In the genomic region with DNA sequence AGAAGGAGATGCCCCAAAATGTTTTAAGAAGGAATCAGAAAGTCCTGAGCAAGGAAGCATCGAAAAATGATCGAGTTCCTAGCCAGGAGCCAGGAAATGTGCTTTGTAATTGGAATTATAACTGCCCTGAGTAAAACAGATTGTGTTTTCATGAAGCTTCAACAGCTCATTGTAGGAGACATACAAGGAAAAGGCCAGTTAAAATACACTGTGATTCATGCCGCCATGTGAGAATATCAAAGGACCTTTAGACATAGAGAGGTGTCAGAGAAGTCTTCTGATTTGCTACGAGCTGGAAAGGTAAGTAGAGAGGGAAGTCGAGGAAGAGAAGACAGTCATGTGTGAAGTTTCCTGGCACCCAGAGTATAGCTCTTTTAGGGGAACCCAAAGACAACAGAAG, we compare ENCODE assay signal across 13 cellular contexts.
DNase-seq lines count a peak whose midpoint lies in the region; ATAC-seq, FAIRE-seq and TF ChIP-seq lines count a peak whose summit lies in the region.
"Had no signal": no experiment of that assay in that cellular context is flagged by ENCODE, and none has a peak within 500 bp of the region (broad histone marks: within the 10 kb centered on the region; RNA-seq: fewer than 3 reads in every experiment).

No MANE protein-coding gene starts in this region.

- intact Hi-C loops in MCF 10A (cut with micrococcal nuclease) (no loop called here), mammary epithelial cell (cut with micrococcal nuclease) (no loop called here)
- intact Hi-C loops in activated T-helper 1 cell treated with anti-CD3 and anti-CD28 coated beads, Interleukin-12 subunit alpha, Interleukin-12 subunit beta, Interleukin-2, Interleukin-4 antibody, amounts not matched to agents 30 ng/mL and 10 ng/mL and 1 ng/mL, durations not matched to agents 14 hours and 24 hours and 36 hours (cut with micrococcal nuclease): loop anchor here (1.0 kb wide), 1 partner anchor 8 kb away; no protein-coding TSS in a partner anchor

- in situ Hi-C loops in mammary epithelial cell (cut with MboI; ENCODE audit: low sequenced_read_pairs in 2 of 2): no loop called here

- TF ChIP-seq CTCF in MCF 10A (IDR thresholded peaks at IDR 0.05; ENCODE audit: unreplicated experiment) (no peak), mammary epithelial cell (conservative IDR thresholded peaks at IDR 0.05 in 1 of 2, IDR thresholded peaks at IDR 0.05 in 1 of 2; ENCODE audit: extremely low read depth in 1 of 2, insufficient read depth in 1 of 2, low read depth in 1 of 2, low read length in 2 of 2) (no peak), keratinocyte (optimal IDR thresholded peaks at IDR 0.05 in 1 of 3, IDR thresholded peaks at IDR 0.05 in 1 of 3, conservative IDR thresholded peaks at IDR 0.05 in 1 of 3; ENCODE audit: extremely low read depth in 1 of 3, insufficient read depth in 2 of 3, low read length in 3 of 3) (no peak)

- H3K9me3 ChIP-seq in mammary epithelial cell (replicated peaks; ENCODE audit: insufficient read depth, low read length) (no peaks in the 10 kb centered on the region), keratinocyte (ENCODE audit: control insufficient read depth, low read depth, low read length) (no peaks in the 10 kb centered on the region), subcutaneous abdominal adipose tissue (ENCODE audit: control insufficient read depth in 5 of 5, low read length in 5 of 5) (no peaks in the 10 kb centered on the region)
- H3K9me3 ChIP-seq: breast epithelium had no signal

- H3K4me3 Mint-ChIP-seq in MCF 10A (ENCODE audit: unreplicated experiment): no peak overlapping the region
- H3K4me3 Mint-ChIP-seq in activated T-helper 1 cell treated with anti-CD3 and anti-CD28 coated beads, Interleukin-12 subunit alpha, Interleukin-12 subunit beta, Interleukin-2, Interleukin-4 antibody, amounts not matched to agents 30 ng/mL and 10 ng/mL and 1 ng/mL, durations not matched to agents 14 hours and 24 hours and 36 hours: no peak overlapping the region
- H3K4me3 Mint-ChIP-seq: activated naive CD8-positive, alpha-beta T cell treated with anti-CD3 and anti-CD28 coated beads, Interleukin-2, amount 10 ng/mL, durations not matched to agents 7 days and 5 days had no signal

- WGBS in mammary epithelial cell (ENCODE audit: low coverage, missing lambda C conversion rate): 100% methylated on average over 5 of the region's 5 CpGs

- H3K4me3 ChIP-seq in mammary epithelial cell (replicated peaks in 1 of 3; ENCODE audit: insufficient read depth in 1 of 3, low read depth in 2 of 3, low read length in 3 of 3) (no peak overlapping the region), keratinocyte (ENCODE audit: control insufficient read depth in 2 of 3, extremely low read depth in 1 of 3, insufficient read depth in 2 of 3, low read depth in 1 of 3, low read length in 3 of 3) (no peak overlapping the region), subcutaneous abdominal adipose tissue (ENCODE audit: low read depth in 1 of 5, low read length in 5 of 5) (no peak overlapping the region)
- H3K4me3 ChIP-seq: breast epithelium had no signal

- CTCF ChIA-PET in MCF 10A (lab: Yijun Ruan, JAX) (interaction anchor here (0.6 to 2.2 kb wide), 5 partner anchors 9 to 320 kb away, joined by 3 to 7 read pairs (median 4); no protein-coding TSS in a partner anchor), mammary epithelial cell (lab: Charles Lee; ENCODE audit: low non-redundant PET) (no interaction called here)

- BruUV-seq in MCF 10A (replicated peaks; lab: Mats Ljungman, UMichigan) (no TSS peak), mammary epithelial cell (replicated peaks; lab: Mats Ljungman, UMichigan) (no TSS peak)

- H4K20me1 ChIP-seq in mammary epithelial cell (ENCODE audit: insufficient read depth, low read length) (no peaks in the 10 kb centered on the region), keratinocyte (ENCODE audit: control insufficient read depth, extremely low read depth, insufficient read depth, low read length) (no peaks in the 10 kb centered on the region)

- H3K36me3 ChIP-seq in mammary epithelial cell (ENCODE audit: insufficient read depth, low read length): peaks cover 7% of the 10 kb centered on the region
- H3K36me3 ChIP-seq in keratinocyte (ENCODE audit: control insufficient read depth in 2 of 2, extremely low read depth in 1 of 2, insufficient read depth in 2 of 2, low read length in 2 of 2): peaks cover 0 to 3% of the 10 kb centered on the region in 2 experiments
- H3K36me3 ChIP-seq in subcutaneous abdominal adipose tissue (ENCODE audit: control insufficient read depth in 5 of 5, insufficient read depth in 5 of 5, low read length in 5 of 5): peaks cover 0 to 5% (median 3%) of the 10 kb centered on the region in 5 donors
- H3K36me3 ChIP-seq: breast epithelium had no signal

- H3K9me1 ChIP-seq in keratinocyte (ENCODE audit: control insufficient read depth, extremely low read depth, insufficient read depth, low read length): no peaks in the 10 kb centered on the region

- DNase-seq in MCF 10A (ENCODE audit: unreplicated experiment): no peak
- DNase-seq in mammary epithelial cell: no peak
- no peak for DNase-seq in activated T-helper 1 cell treated with anti-CD3 and anti-CD28 coated beads, Interleukin-12 subunit alpha, Interleukin-12 subunit beta, Interleukin-2, Interleukin-4 antibody, amounts not matched to agents 30 ng/mL and 10 ng/mL and 1 ng/mL, durations not matched to agents 14 hours and 24 hours and 36 hours (ENCODE audit: low spot score)
- DNase-seq in keratinocyte (ENCODE audit: low read depth, low spot score): no peak
- DNase-seq in NCI-H526 treated with DMSO at 0.1 percent for 48 hours (lab: John Stamatoyannopoulos, UW): no peak
- DNase-seq: activated naive CD8-positive, alpha-beta T cell treated with anti-CD3 and anti-CD28 coated beads, Interleukin-2, amount 10 ng/mL, durations not matched to agents 7 days and 5 days; kidney glomerular epithelial cell; NCI-H1694; Right ventricle myocardium superior had no signal

- peaks cover 38% of the 10 kb centered on the region for H3K4me1 Mint-ChIP-seq in MCF 10A (ENCODE audit: insufficient read depth, unreplicated experiment)
- peaks cover 40% of the 10 kb centered on the region for H3K4me1 Mint-ChIP-seq in activated T-helper 1 cell treated with anti-CD3 and anti-CD28 coated beads, Interleukin-12 subunit alpha, Interleukin-12 subunit beta, Interleukin-2, Interleukin-4 antibody, amounts not matched to agents 30 ng/mL and 10 ng/mL and 1 ng/mL, durations not matched to agents 14 hours and 24 hours and 36 hours (ENCODE audit: low read depth)

- H3K27ac ChIP-seq in mammary epithelial cell (ENCODE audit: insufficient read depth, low read depth, low read length) (no peak overlapping the region), keratinocyte (ENCODE audit: control insufficient read depth, insufficient read depth, low read length) (peak overlapping the region; percentile 41), subcutaneous abdominal adipose tissue (ENCODE audit: low read depth, low read length) (peak overlapping the region; percentile 38)
- H3K27ac ChIP-seq: breast epithelium had no signal

- H2AFZ ChIP-seq in mammary epithelial cell (ENCODE audit: low read depth, low read length): no peak overlapping the region
- H2AFZ ChIP-seq in keratinocyte (ENCODE audit: control insufficient read depth, low read length): no peak overlapping the region

- peaks cover 19% of the 10 kb centered on the region for H3K4me1 ChIP-seq in mammary epithelial cell (ENCODE audit: insufficient read depth, low read length)
- peaks cover 13% of the 10 kb centered on the region for H3K4me1 ChIP-seq in keratinocyte (ENCODE audit: control insufficient read depth, extremely low read depth, insufficient read depth, low read length)
- peaks cover 2 to 46% (median 28%) of the 10 kb centered on the region in 5 donors for H3K4me1 ChIP-seq in subcutaneous abdominal adipose tissue (ENCODE audit: control insufficient read depth in 5 of 5, insufficient read depth in 5 of 5, low read length in 5 of 5)
- H3K4me1 ChIP-seq: breast epithelium had no signal

- no peak for FAIRE-seq in keratinocyte (lab: Jason Lieb, UNC)

- POLR2A ChIA-PET in MCF 10A (lab: Yijun Ruan, JAX): interaction anchor here (0.6 to 2.0 kb wide), 8 partner anchors 9 to 551 kb away, joined by 3 to 8 read pairs (median 5); no protein-coding TSS in a partner anchor

- H3K9ac ChIP-seq in mammary epithelial cell (ENCODE audit: insufficient read depth, low read length): no peak overlapping the region
- H3K9ac ChIP-seq in keratinocyte (ENCODE audit: control insufficient read depth, extremely low read depth, insufficient read depth, low read length): no peak overlapping the region
- H3K9ac ChIP-seq in subcutaneous abdominal adipose tissue (ENCODE audit: low read length in 5 of 5): no peak overlapping the region

- H3K27me3 Mint-ChIP-seq in MCF 10A (ENCODE audit: insufficient read depth, unreplicated experiment): no peaks in the 10 kb centered on the region
- H3K27me3 Mint-ChIP-seq in activated T-helper 1 cell treated with anti-CD3 and anti-CD28 coated beads, Interleukin-12 subunit alpha, Interleukin-12 subunit beta, Interleukin-2, Interleukin-4 antibody, amounts not matched to agents 30 ng/mL and 10 ng/mL and 1 ng/mL, durations not matched to agents 14 hours and 24 hours and 36 hours (ENCODE audit: insufficient read depth): no peaks in the 10 kb centered on the region
- H3K27me3 Mint-ChIP-seq: activated naive CD8-positive, alpha-beta T cell treated with anti-CD3 and anti-CD28 coated beads, Interleukin-2, amount 10 ng/mL, durations not matched to agents 7 days and 5 days had no signal

- H3K79me2 ChIP-seq in mammary epithelial cell (ENCODE audit: insufficient read depth, low read length): peaks cover 94% of the 10 kb centered on the region
- H3K79me2 ChIP-seq in keratinocyte (ENCODE audit: control insufficient read depth, insufficient read depth, low read length): peaks cover 83% of the 10 kb centered on the region

- H3K27ac Mint-ChIP-seq in MCF 10A (ENCODE audit: low read depth, unreplicated experiment): peak overlapping the region; percentile 81
- peak overlapping the region; percentile 49 for H3K27ac Mint-ChIP-seq in activated T-helper 1 cell treated with anti-CD3 and anti-CD28 coated beads, Interleukin-12 subunit alpha, Interleukin-12 subunit beta, Interleukin-2, Interleukin-4 antibody, amounts not matched to agents 30 ng/mL and 10 ng/mL and 1 ng/mL, durations not matched to agents 14 hours and 24 hours and 36 hours
- H3K27ac Mint-ChIP-seq: activated naive CD8-positive, alpha-beta T cell treated with anti-CD3 and anti-CD28 coated beads, Interleukin-2, amount 10 ng/mL, durations not matched to agents 7 days and 5 days had no signal

- H3K9me3 Mint-ChIP-seq in MCF 10A (ENCODE audit: unreplicated experiment): peaks cover 8% of the 10 kb centered on the region
- H3K9me3 Mint-ChIP-seq in activated T-helper 1 cell treated with anti-CD3 and anti-CD28 coated beads, Interleukin-12 subunit alpha, Interleukin-12 subunit beta, Interleukin-2, Interleukin-4 antibody, amounts not matched to agents 30 ng/mL and 10 ng/mL and 1 ng/mL, durations not matched to agents 14 hours and 24 hours and 36 hours: peaks cover 5% of the 10 kb centered on the region

- dilution Hi-C loops in mammary epithelial cell (cut with HindIII; ENCODE audit: low sequenced_read_pairs): no loop called here
- dilution Hi-C loops in keratinocyte (cut with MboI; ENCODE audit: extremely low pct_ligation_motif_present, low sequenced_read_pairs): no loop called here

- no peak for ATAC-seq in GM18519 (IDR thresholded peaks at IDR 0.05; ENCODE audit: low FRiP score, unreplicated experiment)
- no peak for ATAC-seq in HG03439 (IDR thresholded peaks at IDR 0.05; ENCODE audit: unreplicated experiment)

- H3K4me2 ChIP-seq in mammary epithelial cell (ENCODE audit: insufficient read depth, low read depth, low read length) (no peak overlapping the region), keratinocyte (ENCODE audit: control insufficient read depth, extremely low read depth, insufficient read depth, low read depth, low read length) (no peak overlapping the region)

- H3K27me3 ChIP-seq in mammary epithelial cell (ENCODE audit: insufficient read depth, low read length) (no peaks in the 10 kb centered on the region), keratinocyte (ENCODE audit: control insufficient read depth, extremely low read depth, insufficient read depth, low read length) (no peaks in the 10 kb centered on the region), subcutaneous abdominal adipose tissue (ENCODE audit: control insufficient read depth in 5 of 5, insufficient read depth in 4 of 5, low read length in 5 of 5) (no peaks in the 10 kb centered on the region)
- H3K27me3 ChIP-seq: breast epithelium had no signal

- H3K36me3 Mint-ChIP-seq in MCF 10A (ENCODE audit: insufficient read depth, unreplicated experiment): peaks cover 24% of the 10 kb centered on the region
- H3K36me3 Mint-ChIP-seq in activated T-helper 1 cell treated with anti-CD3 and anti-CD28 coated beads, Interleukin-12 subunit alpha, Interleukin-12 subunit beta, Interleukin-2, Interleukin-4 antibody, amounts not matched to agents 30 ng/mL and 10 ng/mL and 1 ng/mL, durations not matched to agents 14 hours and 24 hours and 36 hours (ENCODE audit: low read depth): peaks cover 21% of the 10 kb centered on the region
